ENCODE assay signal across 8 cellular contexts in the genomic region with DNA sequence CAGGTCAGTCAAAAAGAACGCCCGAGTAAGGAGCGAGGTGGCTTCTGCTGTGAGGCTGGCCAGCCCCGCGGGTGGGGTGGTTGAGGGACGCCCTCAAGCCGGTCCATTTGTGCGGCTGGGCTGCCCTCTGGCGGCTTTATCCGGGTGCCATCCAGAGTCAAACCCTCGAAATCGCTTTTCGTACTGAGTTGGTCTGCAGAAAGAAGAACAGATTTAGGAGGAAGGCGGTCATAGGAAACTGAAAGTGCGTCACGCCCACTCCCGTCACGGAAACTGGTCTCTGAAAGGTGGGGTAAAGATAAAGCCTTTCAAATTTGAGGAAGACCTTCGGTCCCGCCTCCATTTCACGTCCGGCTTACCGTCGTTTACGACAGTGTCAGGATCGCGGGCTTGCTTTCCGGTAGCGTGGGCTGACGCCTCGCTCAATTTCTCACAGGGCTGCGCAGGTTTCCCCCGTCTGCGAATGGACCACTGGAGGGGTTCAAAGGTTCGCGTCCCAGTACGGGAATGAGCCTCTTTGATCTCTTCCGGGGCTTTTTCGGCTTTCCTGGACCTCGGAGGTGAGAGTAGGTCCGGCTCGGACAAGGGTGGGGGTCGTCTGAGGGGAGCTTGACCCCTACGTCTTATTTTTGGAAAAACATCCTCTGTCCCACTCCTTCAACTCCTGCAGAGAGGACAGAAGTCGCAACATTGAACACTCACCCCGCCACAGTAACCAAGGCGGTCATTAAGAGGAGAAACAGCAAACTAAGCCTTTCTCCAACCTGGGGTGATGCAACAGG. TPM values are rescaled to one million over a fixed set of nuclear protein-coding genes. Genes with fewer than 3 reads are reported as not detected.
A peak's percentile ranks its signal among the peaks of the same experiment; 100 is the strongest.
DNase-seq lines count a peak whose midpoint lies in the region; ATAC-seq, FAIRE-seq and TF ChIP-seq lines count a peak whose summit lies in the region.

A gene (plus strand): TSS at position 413 of the 782 bp plus-strand sequence. CDS start 95 bp downstream, at position 508.

- no peaks in the 10 kb centered on the region for H3K9me3 Mint-ChIP-seq in naive thymus-derived CD4-positive, alpha-beta T cell

- peaks cover 26% of the 10 kb centered on the region for H3K4me1 ChIP-seq in DND-41 (ENCODE audit: insufficient read depth, low read length)
- peaks cover 10 to 20% of the 10 kb centered on the region in 2 donors for H3K4me1 ChIP-seq in naive thymus-derived CD4-positive, alpha-beta T cell (ENCODE audit: control insufficient read depth in 2 of 2, insufficient read depth in 2 of 2, low read length in 2 of 2)

- H3K27ac Mint-ChIP-seq in naive thymus-derived CD4-positive, alpha-beta T cell = peak within 1 kb of the TSS; percentile 97 to 99 (median 99)

- H3K9me3 ChIP-seq in DND-41 (ENCODE audit: insufficient read depth, low read length, severe bottlenecking) (no peaks in the 10 kb centered on the region), KOPT-K1 (ENCODE audit: insufficient read depth, low read length, poor library complexity, severe bottlenecking) (no peaks in the 10 kb centered on the region)
- no peaks in the 10 kb centered on the region for H3K9me3 ChIP-seq in naive thymus-derived CD4-positive, alpha-beta T cell (ENCODE audit: control insufficient read depth in 2 of 3, low read length in 3 of 3)

- peak; percentile 92 for FAIRE-seq in RCC 7860 (lab: Jason Lieb, UNC)

- H3K4me1 Mint-ChIP-seq in naive thymus-derived CD4-positive, alpha-beta T cell = peaks cover 20 to 47% (median 42%) of the 10 kb centered on the region in 7 donors

- peak within 1 kb of the TSS; percentile 98 for H3K4me3 ChIP-seq in DND-41 (ENCODE audit: low read depth in 1 of 2, low read length in 2 of 2)
- peak within 1 kb of the TSS; percentile 98 for H3K4me3 ChIP-seq in naive thymus-derived CD4-positive, alpha-beta T cell (ENCODE audit: low read length)

- peaks cover 5 to 29% (median 17%) of the 10 kb centered on the region in 5 donors for H3K36me3 Mint-ChIP-seq in naive thymus-derived CD4-positive, alpha-beta T cell

- POLR2A ChIA-PET in naive thymus-derived CD4-positive, alpha-beta T cell (lab: Charles Lee) = interaction anchor here (0.6 to 3.2 kb wide), 27 partner anchors 9 to 695 kb away, joined by 3 to 18 read pairs (median 3); a partner anchor contains a TSS

- peak within 1 kb of the TSS; percentile 94 to 99 (median 97) for H3K4me3 Mint-ChIP-seq in naive thymus-derived CD4-positive, alpha-beta T cell

- no peaks in the 10 kb centered on the region for H3K27me3 ChIP-seq in DND-41 (ENCODE audit: insufficient read depth, low read length, poor library complexity)
- H3K27me3 ChIP-seq in naive thymus-derived CD4-positive, alpha-beta T cell (ENCODE audit: control insufficient read depth in 2 of 2, insufficient read depth in 2 of 2, low read length in 2 of 2) = no peaks in the 10 kb centered on the region

- CTCF ChIA-PET in naive thymus-derived CD4-positive, alpha-beta T cell (lab: Charles Lee) = interaction anchor here (0.6 to 4.5 kb wide), 8 partner anchors 9 to 73 kb away, joined by 3 to 34 read pairs (median 4); no protein-coding TSS in a partner anchor

- peak within 1 kb of the TSS; percentile 93 for H3K4me2 ChIP-seq in DND-41 (ENCODE audit: insufficient read depth, low read length)

- H3K36me3 ChIP-seq in DND-41 (ENCODE audit: insufficient read depth, low read length) (peaks cover 45% of the 10 kb centered on the region), KOPT-K1 (ENCODE audit: insufficient read depth, low read length) (peaks cover 60% of the 10 kb centered on the region)
- peaks cover 0 to 51% (median 0%) of the 10 kb centered on the region in 3 experiments for H3K36me3 ChIP-seq in naive thymus-derived CD4-positive, alpha-beta T cell (ENCODE audit: control insufficient read depth in 2 of 3, insufficient read depth in 3 of 3, low read length in 3 of 3)

- H3K27ac ChIP-seq in DND-41 (ENCODE audit: low read length) = peak within 1 kb of the TSS; percentile 94
- H3K27ac ChIP-seq in KOPT-K1 (ENCODE audit: low read depth, low read length, poor library complexity, severe bottlenecking) = peak within 1 kb of the TSS; percentile 79
- peak within 1 kb of the TSS; percentile 92 for H3K27ac ChIP-seq in naive thymus-derived CD4-positive, alpha-beta T cell (ENCODE audit: low read depth, low read length)

- H4K20me1 ChIP-seq in DND-41 (ENCODE audit: insufficient read depth, low read length) = no peaks in the 10 kb centered on the region

- H3K9ac ChIP-seq in DND-41 (ENCODE audit: low read depth, low read length) = peak within 1 kb of the TSS; percentile 95

- intact Hi-C loops in naive thymus-derived CD4-positive, alpha-beta T cell (cut with micrococcal nuclease) = loop anchor here (1.0 to 5.0 kb wide), 25 partner anchors 52 to 780 kb away; a partner anchor contains a TSS

- peak; percentile 85 for TF ChIP-seq CTCF in DND-41 (IDR thresholded peaks at IDR 0.05; ENCODE audit: borderline replicate concordance, extremely low read depth, low read length, poor library complexity, severe bottlenecking)

- ATAC-seq in DND-41 (ENCODE audit: insufficient read depth, low read depth) (peak; percentile 88), GM21737 (IDR thresholded peaks at IDR 0.05; ENCODE audit: unreplicated experiment) (peak; percentile 85)
- peak; percentile 95 for ATAC-seq in naive thymus-derived CD4-positive, alpha-beta T cell

- H3K79me2 ChIP-seq in DND-41 (ENCODE audit: insufficient read depth, low read length) = peaks cover 15% of the 10 kb centered on the region

- DNase-seq in DND-41 (peak; percentile 96), RCC 7860 (ENCODE audit: low spot score) (peak; percentile 93), activated T-helper 1 cell treated with Interleukin-2 at 50 U/mL for 16 hours (ENCODE audit: low read depth) (peak; percentile 91), fibroblast of gingiva (ENCODE audit: low read depth) (peak; percentile 95)
- peak; percentile 74 to 99 (median 97) for DNase-seq in naive thymus-derived CD4-positive, alpha-beta T cell
- DNase-seq in stimulated activated naive CD4-positive, alpha-beta T cell (lab: John Stamatoyannopoulos, UW) = peak; percentile 93 to 98 (median 96)

- no peaks in the 10 kb centered on the region for H3K27me3 Mint-ChIP-seq in naive thymus-derived CD4-positive, alpha-beta T cell

- H2AFZ ChIP-seq in DND-41 (ENCODE audit: low read depth, low read length) = peak within 1 kb of the TSS; percentile 97

RNA-seq across cellular contexts. Expression of the gene that starts here (rescaled TPM):
- total RNA-seq in naive thymus-derived CD4-positive, alpha-beta T cell = 100 to 1,000 TPM in 3 of 5 experiments, 10 to 100 TPM in 2; 71.9 to 111 (median 104) TPM
- polyA plus RNA-seq in naive thymus-derived CD4-positive, alpha-beta T cell = 100 to 1,000 TPM; 198 to 201 TPM

Comparison
In these comparisons a context has a peak if more than half of its experiments do, and no peak if none do; other contexts are left out.
1. Peak in every context shown above with its lines: DNase-seq, ATAC-seq, H3K4me3 ChIP-seq and H3K27ac ChIP-seq.